Comparison of ENCODE assay signal across 1 cellular context in the genomic region with DNA sequence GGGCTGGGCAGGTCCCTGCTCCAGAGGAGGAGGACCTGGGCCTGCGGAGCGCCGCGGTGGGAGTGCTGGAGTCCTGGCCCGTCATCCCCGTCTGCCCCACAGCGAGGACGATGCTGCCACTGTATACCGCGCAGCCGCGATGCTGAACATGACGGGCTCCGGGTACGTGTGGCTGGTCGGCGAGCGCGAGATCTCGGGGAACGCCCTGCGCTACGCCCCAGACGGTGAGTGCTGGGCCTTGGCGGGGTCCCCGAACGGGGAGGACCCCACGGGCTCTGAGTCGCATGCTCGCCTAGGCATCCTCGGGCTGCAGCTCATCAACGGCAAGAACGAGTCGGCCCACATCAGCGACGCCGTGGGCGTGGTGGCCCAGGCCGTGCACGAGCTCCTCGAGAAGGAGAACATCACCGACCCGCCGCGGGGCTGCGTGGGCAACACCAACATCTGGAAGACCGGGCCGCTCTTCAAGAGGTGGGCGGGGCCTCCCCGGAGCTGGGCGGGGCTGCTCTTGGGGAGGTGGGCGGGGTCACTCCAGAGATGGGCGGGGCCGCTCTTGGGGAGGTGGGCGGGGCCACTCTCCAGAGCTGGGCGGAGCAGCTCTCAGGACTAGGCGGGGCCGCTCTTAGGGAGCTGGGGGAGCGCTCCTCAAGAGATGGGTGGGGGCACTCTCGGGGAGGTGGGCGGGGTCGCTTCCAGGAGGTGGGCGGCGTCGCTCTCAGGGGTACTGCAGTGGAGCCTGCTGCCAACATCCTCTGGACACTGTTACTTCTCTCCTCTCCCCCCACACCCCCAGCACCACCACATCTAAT.
TF ChIP-seq lines count a peak whose summit lies in the region.

No MANE protein-coding gene starts in this region.

TF ChIP-seq in H1, 55 proteins besides CTCF, POLR2A, EP300 and RAD21:
- TF ChIP-seq, protein P1, sequence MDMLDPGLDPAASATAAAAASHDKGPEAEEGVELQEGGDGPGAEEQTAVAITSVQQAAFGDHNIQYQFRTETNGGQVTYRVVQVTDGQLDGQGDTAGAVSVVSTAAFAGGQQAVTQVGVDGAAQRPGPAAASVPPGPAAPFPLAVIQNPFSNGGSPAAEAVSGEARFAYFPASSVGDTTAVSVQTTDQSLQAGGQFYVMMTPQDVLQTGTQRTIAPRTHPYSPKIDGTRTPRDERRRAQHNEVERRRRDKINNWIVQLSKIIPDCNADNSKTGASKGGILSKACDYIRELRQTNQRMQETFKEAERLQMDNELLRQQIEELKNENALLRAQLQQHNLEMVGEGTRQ (IDR thresholded peaks at IDR 0.05; ENCODE audit: low read length): no peak
- peak; percentile 37; the same call in 1 of the 2 replicates for TF ChIP-seq RBBP5 (IDR thresholded peaks at IDR 0.05; ENCODE audit: borderline replicate concordance, low read depth, low read length)
- TF ChIP-seq, protein P2, sequence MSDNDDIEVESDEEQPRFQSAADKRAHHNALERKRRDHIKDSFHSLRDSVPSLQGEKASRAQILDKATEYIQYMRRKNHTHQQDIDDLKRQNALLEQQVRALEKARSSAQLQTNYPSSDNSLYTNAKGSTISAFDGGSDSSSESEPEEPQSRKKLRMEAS (IDR thresholded peaks at IDR 0.05): 0 out of 2 replicates have a peak, but pooled peaks have one; percentile 11
- TF ChIP-seq EGR1 (IDR thresholded peaks at IDR 0.05; ENCODE audit: borderline replicate concordance, low read depth, low read length): no peak
- no peak for TF ChIP-seq ASH2L (IDR thresholded peaks at IDR 0.05; ENCODE audit: low read length)
- TF ChIP-seq CREB1 (IDR thresholded peaks at IDR 0.05): 0 out of 2 replicates have a peak, but pooled peaks have one; percentile 2
- TF ChIP-seq KDM4A (IDR thresholded peaks at IDR 0.05; ENCODE audit: low read depth, low read length, severe bottlenecking): peak; percentile 92
- TF ChIP-seq TEAD4 (IDR thresholded peaks at IDR 0.05; ENCODE audit: low read depth, low read length): no peak
- no peak for TF ChIP-seq SP2 (IDR thresholded peaks at IDR 0.05; ENCODE audit: low read length)
- no peak for TF ChIP-seq POU5F1 (IDR thresholded peaks at IDR 0.05; ENCODE audit: low read depth, low read length)
- no peak for TF ChIP-seq GABPA (IDR thresholded peaks at IDR 0.05; ENCODE audit: borderline replicate concordance, insufficient read depth, low read length)
